In the genomic region with DNA sequence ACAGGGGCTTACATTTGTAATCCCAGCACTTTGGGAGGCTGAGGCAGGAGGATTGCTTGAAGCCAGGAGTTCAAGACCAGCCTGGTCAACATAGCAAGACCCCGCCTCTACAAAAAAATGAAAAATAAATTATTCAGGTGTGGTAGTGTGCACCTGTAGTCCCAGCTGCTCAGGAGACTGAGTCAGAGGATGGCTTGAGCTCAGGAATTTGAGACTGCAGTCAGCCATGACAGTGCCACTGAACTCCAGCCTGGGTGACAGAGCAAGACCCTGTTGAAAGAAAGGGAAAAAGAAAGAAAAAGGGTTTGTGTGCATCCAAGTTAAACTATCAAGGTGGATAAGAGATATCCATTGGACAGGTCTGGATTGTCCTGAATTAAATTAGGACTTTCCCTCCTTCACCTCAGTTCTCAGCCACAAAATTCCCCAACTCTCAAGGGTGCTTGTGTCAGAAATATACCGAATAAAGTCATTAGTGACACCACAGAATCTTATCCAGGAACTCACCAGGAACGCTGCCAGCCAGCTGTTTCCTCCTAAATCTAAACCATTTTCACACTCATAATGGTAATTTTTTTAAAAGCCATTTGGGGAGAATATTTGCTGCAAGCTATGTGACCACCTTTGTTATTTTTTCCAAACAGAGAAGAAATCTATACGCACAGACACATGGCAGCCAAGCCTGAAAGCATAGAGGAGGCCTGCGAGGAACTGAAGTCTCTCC, we compare ENCODE assay signal across 18 cellular contexts.
"Had no signal": no experiment of that assay in that cellular context is flagged by ENCODE, and none has a peak within 500 bp of the region (broad histone marks: within the 10 kb centered on the region; RNA-seq: fewer than 3 reads in every experiment).

No MANE protein-coding gene starts in this region.

- DNase-seq: activated CD4-positive, alpha-beta T cell treated with anti-CD3 and anti-CD28 coated beads for 1 hour; activated CD4-positive, alpha-beta T cell treated with anti-CD3 and anti-CD28 coated beads, Interleukin-2, amount 50 U/mL, for 4 hours; activated effector memory CD4-positive, alpha-beta T cell treated with Interleukin-2 at 50 U/mL for 16 hours; activated naive CD4-positive, alpha-beta T cell treated with anti-CD3 and anti-CD28 coated beads, Interleukin-2, amount 50 U/mL, for 16 hours; activated T-cell treated with anti-CD3 and anti-CD28 coated beads, Interleukin-2, amount 50 U/mL, for 24 hours; effector CD4-positive, alpha-beta T cell; foreskin melanocyte; immature natural killer cell; naive thymus-derived CD8-positive, alpha-beta T cell; occipital lobe; psoas muscle; SK-N-SH; stimulated activated CD4-positive, alpha-beta T cell treated with anti-CD3 and anti-CD28 coated beads, Interleukin-12 subunit alpha, Interleukin-12 subunit beta, amount 100 ng/mL, for 4 hours; transverse colon had no signal

- H3K4me3 Mint-ChIP-seq: activated T-cell treated with anti-CD3 and anti-CD28 coated beads, Interleukin-2, amount 50 U/mL, for 24 hours; immature natural killer cell; naive thymus-derived CD8-positive, alpha-beta T cell; stimulated activated memory B cell treated with anti-CD40 and anti-IgM and Interleukin-4, amounts not matched to agents 10 μg/mL and 1 μg/mL and 100 μg/mL, for 72 hours had no signal

- H3K36me3 Mint-ChIP-seq: immature natural killer cell; naive thymus-derived CD8-positive, alpha-beta T cell; stimulated activated memory B cell treated with anti-CD40 and anti-IgM and Interleukin-4, amounts not matched to agents 10 μg/mL and 1 μg/mL and 100 μg/mL, for 72 hours had no signal

- H3K36me3 ChIP-seq: transverse colon, vagina had no signal

- H3K27ac ChIP-seq: psoas muscle, VCaP had no signal

- H3K27me3 ChIP-seq: transverse colon, vagina had no signal

- FAIRE-seq: colon had no signal

- H3K27ac Mint-ChIP-seq: activated T-cell treated with anti-CD3 and anti-CD28 coated beads, Interleukin-2, amount 50 U/mL, for 24 hours; immature natural killer cell; stimulated activated memory B cell treated with anti-CD40 and anti-IgM and Interleukin-4, amounts not matched to agents 10 μg/mL and 1 μg/mL and 100 μg/mL, for 72 hours had no signal

- H3K4me1 Mint-ChIP-seq: immature natural killer cell had no signal

- H3K4me3 ChIP-seq: psoas muscle, transverse colon, vagina had no signal

- H3K4me1 ChIP-seq: psoas muscle had no signal

- H3K9me3 Mint-ChIP-seq: activated T-cell treated with anti-CD3 and anti-CD28 coated beads, Interleukin-2, amount 50 U/mL, for 24 hours; immature natural killer cell; naive thymus-derived CD8-positive, alpha-beta T cell had no signal

- H3K9me3 ChIP-seq: psoas muscle, SK-N-SH, transverse colon, vagina had no signal
